ENCODE assay signal across 23 cellular contexts in genomic region chr12:46533723-46534122, GRCh38.
"Had no signal": no experiment of that assay in that cellular context is flagged by ENCODE, and none has a peak within 500 bp of the region (broad histone marks: within the 10 kb centered on the region; RNA-seq: fewer than 3 reads in every experiment).

No MANE protein-coding gene starts in this region.

- H3K4me1 Mint-ChIP-seq: neural crest cell had no signal

- H3K27ac Mint-ChIP-seq: activated CD4-positive, alpha-beta T cell treated with anti-CD3 and anti-CD28 coated beads, Interleukin-2, amount 10 ng/mL, durations not matched to agents 24 days and 14 days; activated CD8-positive, alpha-beta T cell treated with anti-CD3 and anti-CD28 coated beads for 36 hours; activated naive CD8-positive, alpha-beta T cell treated with anti-CD3 and anti-CD28 coated beads, Interleukin-2, amount 10 ng/mL, durations not matched to agents 7 days and 5 days; activated T-cell treated with anti-CD3 and anti-CD28 coated beads, Interleukin-2, amount 50 U/mL, for 24 hours; activated T-helper 2 cell treated with anti-CD3 and anti-CD28 coated beads, Interferon-gamma antibody, Interleukin-2, Interleukin-4, amounts not matched to agents 10 μg/mL and 5 μg/mL and 100 μg/mL, durations not matched to agents 14 hours and 24 hours and 36 hours; T-cell had no signal

- H3K4me1 ChIP-seq: body of pancreas, colonic mucosa, foreskin keratinocyte, thyroid gland had no signal

- H3K36me3 Mint-ChIP-seq: T-cell had no signal

- H3K4me3 Mint-ChIP-seq: activated CD4-positive, alpha-beta T cell treated with anti-CD3 and anti-CD28 coated beads, Interleukin-2, amount 10 ng/mL, durations not matched to agents 24 days and 14 days; activated CD8-positive, alpha-beta T cell treated with anti-CD3 and anti-CD28 coated beads for 36 hours; activated naive CD8-positive, alpha-beta T cell treated with anti-CD3 and anti-CD28 coated beads, Interleukin-2, amount 10 ng/mL, durations not matched to agents 7 days and 5 days; activated T-cell treated with anti-CD3 and anti-CD28 coated beads, Interleukin-2, amount 50 U/mL, for 24 hours; central memory CD8-positive, alpha-beta T cell; neural crest cell; T-cell had no signal

- H3K9me3 ChIP-seq: body of pancreas, colonic mucosa, esophagus squamous epithelium, sigmoid colon, thyroid gland had no signal

- H3K27me3 ChIP-seq: body of pancreas, colonic mucosa, esophagus squamous epithelium, foreskin keratinocyte, sigmoid colon, thyroid gland had no signal

- H3K36me3 ChIP-seq: colonic mucosa, esophagus squamous epithelium, sigmoid colon, thyroid gland had no signal

- DNase-seq: activated CD4-positive, alpha-beta T cell treated with anti-CD3 and anti-CD28 coated beads, Interleukin-2, amount 10 ng/mL, durations not matched to agents 24 days and 14 days; activated CD4-positive, CD25-positive, alpha-beta regulatory T cell; activated CD8-positive, alpha-beta T cell treated with anti-CD3 and anti-CD28 coated beads for 36 hours; activated naive CD4-positive, alpha-beta T cell treated with Interleukin-2 at 50 U/mL for 16 hours; activated naive CD8-positive, alpha-beta T cell treated with anti-CD3 and anti-CD28 coated beads, Interleukin-2, amount 10 ng/mL, durations not matched to agents 7 days and 5 days; activated T-cell treated with anti-CD3 and anti-CD28 coated beads, Interleukin-2, amount 50 U/mL, for 24 hours; body of pancreas; colonic mucosa; esophagus squamous epithelium; foreskin keratinocyte; hippocampal formation; left colon; sigmoid colon; SK-N-SH; stimulated activated CD4-positive, alpha-beta T cell treated with anti-CD3 and anti-CD28 coated beads, Interleukin-1b, Interleukin-23, amount 100 ng/mL, for 48 hours; stimulated activated CD8-positive, alpha-beta memory T cell treated with anti-CD3 and anti-CD28 coated beads, Interleukin-4, amount 100 ng/mL, for 48 hours; stimulated activated naive CD4-positive, alpha-beta T cell treated with Interleukin-2 at 50 U/mL for 16 hours; T-cell; thyroid gland had no signal

- H3K9me3 Mint-ChIP-seq: central memory CD8-positive, alpha-beta T cell had no signal

- H3K27ac ChIP-seq: body of pancreas, colonic mucosa, esophagus squamous epithelium, foreskin keratinocyte, sigmoid colon, thyroid gland had no signal

- H3K27me3 Mint-ChIP-seq: activated CD4-positive, alpha-beta T cell treated with anti-CD3 and anti-CD28 coated beads, Interleukin-2, amount 10 ng/mL, durations not matched to agents 24 days and 14 days; activated CD8-positive, alpha-beta T cell treated with anti-CD3 and anti-CD28 coated beads for 36 hours; activated naive CD8-positive, alpha-beta T cell treated with anti-CD3 and anti-CD28 coated beads, Interleukin-2, amount 10 ng/mL, durations not matched to agents 7 days and 5 days; activated T-cell treated with anti-CD3 and anti-CD28 coated beads, Interleukin-2, amount 50 U/mL, for 24 hours; central memory CD8-positive, alpha-beta T cell; T-cell had no signal

- ATAC-seq: activated CD8-positive, alpha-beta T cell treated with anti-CD3 and anti-CD28 coated beads for 36 hours; body of pancreas; foreskin keratinocyte; left colon; T-cell had no signal

- H3K4me3 ChIP-seq: body of pancreas, colonic mucosa, esophagus squamous epithelium, lung, sigmoid colon, thyroid gland had no signal

- H3K9me2 ChIP-seq: SK-N-SH had no signal

- H3K4me2 ChIP-seq: SK-N-SH had no signal

- H3K9ac ChIP-seq: SK-N-SH had no signal
